1 cellular context compared by ENCODE assay signal in the genomic region with DNA sequence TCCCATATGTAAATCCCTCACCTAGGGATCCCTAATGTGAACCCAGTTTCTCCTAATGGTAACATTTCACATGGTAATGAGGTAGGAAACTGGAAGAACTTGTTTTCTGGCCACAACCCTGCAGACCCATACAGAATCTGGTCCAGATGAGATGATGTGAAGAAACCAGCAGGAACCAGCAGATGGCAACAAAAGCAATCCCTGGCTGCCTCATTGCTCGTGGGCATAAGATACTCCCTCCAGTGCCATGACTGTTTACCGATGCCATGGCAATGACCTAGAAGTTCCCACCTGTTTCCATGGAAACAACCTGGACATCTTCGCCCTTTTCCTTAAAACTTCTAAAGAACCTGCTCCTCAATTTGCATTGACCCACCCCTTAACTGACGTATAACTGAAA.
TF ChIP-seq lines count a peak whose summit lies in the region.

No MANE protein-coding gene starts in this region.

TF ChIP-seq in IMR-90, 13 proteins besides CTCF, POLR2A, EP300 and RAD21:
- TF ChIP-seq RFX5 (IDR thresholded peaks at IDR 0.05; ENCODE audit: low read depth, low read length) (no peak), NFE2L2 (IDR thresholded peaks at IDR 0.05; ENCODE audit: low read depth, low read length) (no peak), CHD1 (IDR thresholded peaks at IDR 0.05; ENCODE audit: low read depth, low read length) (no peak), MXI1 (IDR thresholded peaks at IDR 0.05; ENCODE audit: borderline replicate concordance, low read depth, low read length) (no peak), SMC3 (IDR thresholded peaks at IDR 0.05; ENCODE audit: low read depth, low read length) (no peak), CEBPB (IDR thresholded peaks at IDR 0.05; ENCODE audit: low read depth, low read length) (no peak), MAZ (IDR thresholded peaks at IDR 0.05; ENCODE audit: borderline replicate concordance, low read depth, low read length) (no peak), FOS (IDR thresholded peaks at IDR 0.05; ENCODE audit: low read depth, low read length) (no peak), MAFK (IDR thresholded peaks at IDR 0.05; ENCODE audit: low read depth, low read length) (no peak), BHLHE40 (IDR thresholded peaks at IDR 0.05; ENCODE audit: low read depth, low read length) (no peak), RCOR1 (IDR thresholded peaks at IDR 0.05; ENCODE audit: insufficient replicate concordance, low read length) (no peak)
- TF ChIP-seq, protein P1, sequence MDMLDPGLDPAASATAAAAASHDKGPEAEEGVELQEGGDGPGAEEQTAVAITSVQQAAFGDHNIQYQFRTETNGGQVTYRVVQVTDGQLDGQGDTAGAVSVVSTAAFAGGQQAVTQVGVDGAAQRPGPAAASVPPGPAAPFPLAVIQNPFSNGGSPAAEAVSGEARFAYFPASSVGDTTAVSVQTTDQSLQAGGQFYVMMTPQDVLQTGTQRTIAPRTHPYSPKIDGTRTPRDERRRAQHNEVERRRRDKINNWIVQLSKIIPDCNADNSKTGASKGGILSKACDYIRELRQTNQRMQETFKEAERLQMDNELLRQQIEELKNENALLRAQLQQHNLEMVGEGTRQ (IDR thresholded peaks at IDR 0.05; ENCODE audit: low read depth, low read length), result no peak
- TF ChIP-seq, protein P2, sequence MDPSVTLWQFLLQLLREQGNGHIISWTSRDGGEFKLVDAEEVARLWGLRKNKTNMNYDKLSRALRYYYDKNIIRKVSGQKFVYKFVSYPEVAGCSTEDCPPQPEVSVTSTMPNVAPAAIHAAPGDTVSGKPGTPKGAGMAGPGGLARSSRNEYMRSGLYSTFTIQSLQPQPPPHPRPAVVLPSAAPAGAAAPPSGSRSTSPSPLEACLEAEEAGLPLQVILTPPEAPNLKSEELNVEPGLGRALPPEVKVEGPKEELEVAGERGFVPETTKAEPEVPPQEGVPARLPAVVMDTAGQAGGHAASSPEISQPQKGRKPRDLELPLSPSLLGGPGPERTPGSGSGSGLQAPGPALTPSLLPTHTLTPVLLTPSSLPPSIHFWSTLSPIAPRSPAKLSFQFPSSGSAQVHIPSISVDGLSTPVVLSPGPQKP (IDR thresholded peaks at IDR 0.05; ENCODE audit: borderline replicate concordance, low read depth, low read length), result no peak
TF ChIP-seq in IMR-90: peak in this region for 0.
